Comparison of ENCODE assay signal across 8 cellular contexts in the genomic region with DNA sequence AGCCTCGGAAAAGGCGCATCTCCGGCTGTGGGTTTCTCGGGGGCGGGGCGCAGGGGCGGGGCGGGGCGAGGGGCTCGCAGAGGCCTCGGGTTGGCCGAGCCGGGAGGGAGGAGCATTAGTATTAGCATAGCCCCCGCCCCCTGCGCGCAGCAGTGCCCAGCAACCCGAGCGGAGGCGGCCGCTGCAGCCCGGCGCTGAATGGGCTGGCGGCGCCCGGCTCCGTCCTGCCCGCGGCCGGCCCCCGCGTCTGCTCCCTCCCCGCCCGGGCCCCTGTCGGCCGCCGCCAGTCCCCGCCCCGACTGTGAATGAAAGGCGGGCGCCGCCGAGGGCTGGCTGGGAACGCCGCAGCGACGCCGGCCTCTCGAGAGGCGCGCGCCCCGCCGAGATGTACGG. TPM values are rescaled to one million over a fixed set of nuclear protein-coding genes. Genes with fewer than 3 reads are reported as not detected.
DNase-seq lines count a peak whose midpoint lies in the region; ATAC-seq, FAIRE-seq and TF ChIP-seq lines count a peak whose summit lies in the region.

A gene with protein sequence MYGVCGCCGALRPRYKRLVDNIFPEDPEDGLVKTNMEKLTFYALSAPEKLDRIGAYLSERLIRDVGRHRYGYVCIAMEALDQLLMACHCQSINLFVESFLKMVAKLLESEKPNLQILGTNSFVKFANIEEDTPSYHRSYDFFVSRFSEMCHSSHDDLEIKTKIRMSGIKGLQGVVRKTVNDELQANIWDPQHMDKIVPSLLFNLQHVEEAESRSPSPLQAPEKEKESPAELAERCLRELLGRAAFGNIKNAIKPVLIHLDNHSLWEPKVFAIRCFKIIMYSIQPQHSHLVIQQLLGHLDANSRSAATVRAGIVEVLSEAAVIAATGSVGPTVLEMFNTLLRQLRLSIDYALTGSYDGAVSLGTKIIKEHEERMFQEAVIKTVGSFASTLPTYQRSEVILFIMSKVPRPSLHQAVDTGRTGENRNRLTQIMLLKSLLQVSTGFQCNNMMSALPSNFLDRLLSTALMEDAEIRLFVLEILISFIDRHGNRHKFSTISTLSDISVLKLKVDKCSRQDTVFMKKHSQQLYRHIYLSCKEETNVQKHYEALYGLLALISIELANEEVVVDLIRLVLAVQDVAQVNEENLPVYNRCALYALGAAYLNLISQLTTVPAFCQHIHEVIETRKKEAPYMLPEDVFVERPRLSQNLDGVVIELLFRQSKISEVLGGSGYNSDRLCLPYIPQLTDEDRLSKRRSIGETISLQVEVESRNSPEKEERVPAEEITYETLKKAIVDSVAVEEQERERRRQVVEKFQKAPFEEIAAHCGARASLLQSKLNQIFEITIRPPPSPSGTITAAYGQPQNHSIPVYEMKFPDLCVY (plus strand): TSS at position 149 of the 393 bp plus-strand sequence. CDS start 237 bp downstream, at position 386.

- H3K27ac ChIP-seq in kidney (ENCODE audit: low read depth in 2 of 2, low read length in 2 of 2), result peak within 1 kb of the TSS; percentile 57 to 68

- peak within 1 kb of the TSS; percentile 15 to 61 for H3K9ac ChIP-seq in kidney (ENCODE audit: low read length in 2 of 2)

- H3K4me3 ChIP-seq in kidney (ENCODE audit: low read length in 2 of 2), result peak within 1 kb of the TSS; percentile 62 to 79

- intact Hi-C loops in kidney (cut with DNase I), result no loop called here

- ATAC-seq in GM19025 (IDR thresholded peaks at IDR 0.05; ENCODE audit: low read depth, unreplicated experiment), result peak; percentile 93
- peak; percentile 96 for ATAC-seq in HG03280 (IDR thresholded peaks at IDR 0.05; ENCODE audit: unreplicated experiment)

- no peak for TF ChIP-seq CTCF in AG09319 (IDR thresholded peaks at IDR 0.05; ENCODE audit: low read depth, low read length)
- TF ChIP-seq CTCF in kidney (IDR thresholded peaks at IDR 0.05; ENCODE audit: borderline replicate concordance, extremely low read depth, insufficient read depth), result no peak

- DNase-seq in AG09319 (ENCODE audit: extremely low read depth, low read depth), result peak; percentile 74
- DNase-seq in NCI-H446 (lab: John Stamatoyannopoulos, UW), result peak; percentile 71 to 94
- DNase-seq in activated CD4-positive, alpha-beta T cell treated with anti-CD3 and anti-CD28 coated beads for 1 hour, result peak; percentile 80
- DNase-seq in cerebellar nuclear complex (lab: John Stamatoyannopoulos, UW), result peak; percentile 47 to 80
- DNase-seq in kidney, result peak; percentile 98
- DNase-seq in stimulated activated CD4-positive, alpha-beta T cell treated with anti-CD3 and anti-CD28 coated beads, Interleukin-12 subunit alpha, Interleukin-12 subunit beta, amount 100 ng/mL, for 48 hours (ENCODE audit: low read depth in 2 of 3, low spot score in 1 of 3), result peak; percentile 75 to 91 (median 78)

- peaks cover 5 to 12% of the 10 kb centered on the region in 2 donors for H3K4me1 ChIP-seq in kidney (ENCODE audit: control insufficient read depth in 1 of 2, insufficient read depth in 1 of 2, low read depth in 1 of 2, low read length in 2 of 2)

- H3K9me3 ChIP-seq in kidney (ENCODE audit: control insufficient read depth in 1 of 2, low read length in 2 of 2), result no peaks in the 10 kb centered on the region

- H3K36me3 ChIP-seq in kidney (ENCODE audit: control insufficient read depth in 1 of 2, insufficient read depth in 2 of 2, low read length in 2 of 2), result no peaks in the 10 kb centered on the region

- FAIRE-seq in kidney (lab: Jason Lieb, UNC), result no peak

RNA-seq across cellular contexts. Expression of the gene that starts here (rescaled TPM):
- total RNA-seq in kidney, result 1.1 TPM
- polyA plus RNA-seq in kidney (ENCODE audit: insufficient read depth, low read depth, low replicate concordance), result 0.39 TPM

Comparison
In these comparisons a context has a peak if more than half of its experiments do, and no peak if none do; other contexts are left out.
1. Peak in every context shown above with its lines: DNase-seq, ATAC-seq, H3K4me3 ChIP-seq and H3K27ac ChIP-seq.